Comparison of ENCODE assay signal across 20 cellular contexts in genomic region chr6:46312657-46313056, GRCh38.
A peak's percentile ranks its signal among the peaks of the same experiment; 100 is the strongest.
DNase-seq lines count a peak whose midpoint lies in the region; ATAC-seq and TF ChIP-seq lines count a peak whose summit lies in the region.
"Had no signal": no experiment of that assay in that cellular context is flagged by ENCODE, and none has a peak within 500 bp of the region (broad histone marks: within the 10 kb centered on the region; RNA-seq: fewer than 3 reads in every experiment).

No MANE protein-coding gene starts in this region.

- no peaks in the 10 kb centered on the region for H3K9me3 Mint-ChIP-seq in endothelial cell (ENCODE audit: unreplicated experiment)

- H3K9me3 ChIP-seq in aorta (ENCODE audit: control insufficient read depth, low read length), result no peaks in the 10 kb centered on the region
- H3K9me3 ChIP-seq: Peyer's patch, SK-N-SH had no signal

- TF ChIP-seq CTCF in endothelial cell (IDR thresholded peaks at IDR 0.05; ENCODE audit: unreplicated experiment), result no peak

- no peak overlapping the region for H3K27ac Mint-ChIP-seq in endothelial cell (ENCODE audit: unreplicated experiment)

- H3K4me3 ChIP-seq in aorta (ENCODE audit: low read length in 2 of 2), result no peak overlapping the region
- no peak overlapping the region for H3K4me3 ChIP-seq in H7 (ENCODE audit: insufficient read depth, low read depth, low read length)
- H3K4me3 ChIP-seq: Peyer's patch had no signal

- H3K4me3 Mint-ChIP-seq in endothelial cell (ENCODE audit: unreplicated experiment), result peak overlapping the region; percentile 43

- H3K36me3 ChIP-seq in aorta (ENCODE audit: control insufficient read depth in 1 of 2, insufficient read depth in 2 of 2, low read length in 1 of 2), result peaks cover 0 to 5% of the 10 kb centered on the region in 2 donors
- H3K36me3 ChIP-seq in H7 (replicated peaks; ENCODE audit: control insufficient read depth, insufficient read depth, low read length), result no peaks in the 10 kb centered on the region
- H3K36me3 ChIP-seq: Peyer's patch had no signal

- H3K36me3 Mint-ChIP-seq in endothelial cell (ENCODE audit: low read depth, unreplicated experiment), result no peaks in the 10 kb centered on the region

- H3K27me3 Mint-ChIP-seq in endothelial cell (ENCODE audit: unreplicated experiment), result peaks cover 3% of the 10 kb centered on the region

- peaks cover 31% of the 10 kb centered on the region for H3K4me1 Mint-ChIP-seq in endothelial cell (ENCODE audit: unreplicated experiment)

- H3K4me1 ChIP-seq in aorta (ENCODE audit: control insufficient read depth in 1 of 2, insufficient read depth in 2 of 2, low read length in 2 of 2), result peaks cover 3 to 12% of the 10 kb centered on the region in 2 donors
- H3K4me1 ChIP-seq: Peyer's patch had no signal

- no peaks in the 10 kb centered on the region for H3K27me3 ChIP-seq in aorta (ENCODE audit: control insufficient read depth in 1 of 2, insufficient read depth in 2 of 2, low read length in 1 of 2)
- no peaks in the 10 kb centered on the region for H3K27me3 ChIP-seq in H7 (ENCODE audit: control insufficient read depth, insufficient read depth, low read length)
- H3K27me3 ChIP-seq: Peyer's patch had no signal

- H3K27ac ChIP-seq in aorta (ENCODE audit: low read depth in 1 of 2, low read length in 2 of 2), result no peak overlapping the region
- H3K27ac ChIP-seq: Peyer's patch had no signal

- WGBS in aorta, 2 donors, result 86% methylated on average over 3 of the region's 3 CpGs

- intact Hi-C loops in left ventricle myocardium superior (cut with micrococcal nuclease) (no loop called here), aorta (cut with DNase I) (no loop called here)

- ATAC-seq in left ventricle myocardium superior, result peak; percentile 22
- ATAC-seq in aorta (ENCODE audit: low FRiP score), result peak; percentile 36
- ATAC-seq in SK-N-SH treated with all-trans-retinoic acid at 6 μM for 48 hours, result no peak

- DNase-seq in GM03348 (ENCODE audit: low spot score) (peak; percentile 35), endothelial cell (ENCODE audit: low spot score) (no peak), left ventricle myocardium superior (no peak), aorta (peak in 1 of 2 donors; percentile 50), NCI-H2107 treated with DMSO at 0.1 percent for 48 hours (lab: John Stamatoyannopoulos, UW; ENCODE audit: unreplicated experiment) (no peak), H7 (no peak)
- DNase-seq: Calu3, DMS79 treated with DMSO at 0.1 percent for 48 hours, GF-D8, NCI-H1048, NCI-H1417 treated with DMSO at 0.1 percent for 48 hours, NCI-H1694 treated with DMSO at 0.1 percent for 48 hours, NCI-H2081, NCI-H2171, NCI-H226, NCI-H510A, NCI-H69, Peyer's patch, SK-N-SH had no signal

TF ChIP-seq in SK-N-SH treated with all-trans-retinoic acid at 6 μM for 48 hours, 23 proteins besides CTCF, POLR2A, EP300 and RAD21:
- TF ChIP-seq CSRNP3 (CRISPR knock-in tag; IDR thresholded peaks at IDR 0.05) (no peak), GLIS3 (CRISPR knock-in tag; IDR thresholded peaks at IDR 0.05) (no peak), ZNF565 (CRISPR knock-in tag; conservative IDR thresholded peaks at IDR 0.05; ENCODE audit: low read depth) (no peak), ZFP30 (CRISPR knock-in tag; IDR thresholded peaks at IDR 0.05) (no peak), RARB (CRISPR knock-in tag; IDR thresholded peaks at IDR 0.05) (no peak), ZNF70 (CRISPR knock-in tag; IDR thresholded peaks at IDR 0.05) (no peak), PATZ1 (CRISPR knock-in tag; IDR thresholded peaks at IDR 0.05; ENCODE audit: borderline replicate concordance) (no peak), TCF4 (CRISPR knock-in tag; IDR thresholded peaks at IDR 0.05; ENCODE audit: borderline replicate concordance) (no peak), TOX (CRISPR knock-in tag; IDR thresholded peaks at IDR 0.05; ENCODE audit: borderline replicate concordance) (no peak), ZC3H10 (CRISPR knock-in tag; IDR thresholded peaks at IDR 0.05) (no peak), BACH2 (CRISPR knock-in tag; IDR thresholded peaks at IDR 0.05; ENCODE audit: borderline replicate concordance) (no peak), ZNF8 (CRISPR knock-in tag; IDR thresholded peaks at IDR 0.05) (no peak), OSR1 (CRISPR knock-in tag; IDR thresholded peaks at IDR 0.05) (no peak), ARNTL (CRISPR knock-in tag; IDR thresholded peaks at IDR 0.05; ENCODE audit: borderline replicate concordance, low read depth) (no peak)
